Comparison of ENCODE assay signal across 16 cellular contexts in the genomic region with DNA sequence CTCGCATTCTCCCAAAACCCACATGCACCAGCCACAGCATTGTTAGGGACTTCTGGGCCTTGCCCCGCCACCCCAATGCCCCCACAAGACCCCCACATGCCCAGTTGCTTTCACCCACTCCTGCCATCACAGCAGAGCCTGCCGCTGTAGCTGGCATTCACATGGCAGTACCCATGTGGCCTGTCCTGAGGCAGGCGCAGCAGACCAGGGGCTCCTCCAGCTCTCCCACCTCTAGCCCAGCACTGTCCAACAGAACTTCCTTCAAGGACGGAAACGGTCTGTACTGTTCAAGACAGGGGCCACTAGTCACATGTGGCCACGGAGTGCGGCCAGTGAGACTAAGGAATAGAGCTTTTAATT. TPM values are rescaled to one million over a fixed set of nuclear protein-coding genes. Genes with fewer than 3 reads are reported as not detected.
DNase-seq lines count a peak whose midpoint lies in the region; ATAC-seq and TF ChIP-seq lines count a peak whose summit lies in the region.
"Had no signal": no experiment of that assay in that cellular context is flagged by ENCODE, and none has a peak within 500 bp of the region (broad histone marks: within the 10 kb centered on the region; RNA-seq: fewer than 3 reads in every experiment).

No MANE protein-coding gene starts in this region.

- peaks cover 0 to 1% (median 0%) of the 10 kb centered on the region in 7 donors for H3K9me3 Mint-ChIP-seq in CD4-positive, CD25-positive, alpha-beta regulatory T cell
- no peaks in the 10 kb centered on the region for H3K9me3 Mint-ChIP-seq in stimulated activated memory B cell treated with anti-CD40 and anti-IgM and Interleukin-4, amounts not matched to agents 10 μg/mL and 1 μg/mL and 100 μg/mL, for 72 hours

- H3K36me3 Mint-ChIP-seq in CD4-positive, CD25-positive, alpha-beta regulatory T cell: peaks cover 18% of the 10 kb centered on the region
- no peaks in the 10 kb centered on the region for H3K36me3 Mint-ChIP-seq in T-helper 17 cell (ENCODE audit: low read depth)
- H3K36me3 Mint-ChIP-seq in stimulated activated memory B cell treated with anti-CD40 and anti-IgM and Interleukin-4, amounts not matched to agents 10 μg/mL and 1 μg/mL and 100 μg/mL, for 72 hours: peaks cover 7% of the 10 kb centered on the region

- TF ChIP-seq CTCF in left lung (IDR thresholded peaks at IDR 0.05): no peak

- peaks cover 30% of the 10 kb centered on the region for H3K4me1 ChIP-seq in CD4-positive, CD25-positive, alpha-beta regulatory T cell (ENCODE audit: control insufficient read depth, insufficient read depth, low read length, poor library complexity, severe bottlenecking)
- peaks cover 56 to 86% of the 10 kb centered on the region in 2 donors for H3K4me1 ChIP-seq in left lung

- peaks cover 10 to 65% (median 32%) of the 10 kb centered on the region in 4 donors for H3K4me1 Mint-ChIP-seq in CD4-positive, CD25-positive, alpha-beta regulatory T cell
- H3K4me1 Mint-ChIP-seq in T-helper 17 cell: peaks cover 45% of the 10 kb centered on the region
- peaks cover 49% of the 10 kb centered on the region for H3K4me1 Mint-ChIP-seq in stimulated activated memory B cell treated with anti-CD40 and anti-IgM and Interleukin-4, amounts not matched to agents 10 μg/mL and 1 μg/mL and 100 μg/mL, for 72 hours

- no peaks in the 10 kb centered on the region for H3K9me3 ChIP-seq in CD4-positive, CD25-positive, alpha-beta regulatory T cell (ENCODE audit: control insufficient read depth in 2 of 2, low read length in 2 of 2)
- H3K9me3 ChIP-seq in T-helper 17 cell (ENCODE audit: control insufficient read depth, low read length, poor library complexity, severe bottlenecking): no peaks in the 10 kb centered on the region
- H3K9me3 ChIP-seq in left lung: no peaks in the 10 kb centered on the region
- H3K9me3 ChIP-seq: BE2C, testis had no signal

- H3K27ac Mint-ChIP-seq in CD4-positive, CD25-positive, alpha-beta regulatory T cell: peak overlapping the region in 2 of 3 donors; percentile 25 to 64
- H3K27ac Mint-ChIP-seq in T-helper 17 cell: peak overlapping the region; percentile 99
- H3K27ac Mint-ChIP-seq in stimulated activated memory B cell treated with anti-CD40 and anti-IgM and Interleukin-4, amounts not matched to agents 10 μg/mL and 1 μg/mL and 100 μg/mL, for 72 hours: peak overlapping the region; percentile 30

- no peaks in the 10 kb centered on the region for H3K27me3 ChIP-seq in CD4-positive, CD25-positive, alpha-beta regulatory T cell (ENCODE audit: control insufficient read depth, insufficient read depth, low read length)
- H3K27me3 ChIP-seq in left lung: no peaks in the 10 kb centered on the region
- no peaks in the 10 kb centered on the region for H3K27me3 ChIP-seq in H7 (ENCODE audit: control insufficient read depth, insufficient read depth, low read length)
- H3K27me3 ChIP-seq: BE2C, testis had no signal

- intact Hi-C loops in left lung (cut with DNase I): no loop called here

- peaks cover 38% of the 10 kb centered on the region for H3K36me3 ChIP-seq in CD4-positive, CD25-positive, alpha-beta regulatory T cell (ENCODE audit: control insufficient read depth, insufficient read depth, low read length)
- peaks cover 0 to 43% of the 10 kb centered on the region in 2 donors for H3K36me3 ChIP-seq in left lung
- peaks cover 16% of the 10 kb centered on the region for H3K36me3 ChIP-seq in H7 (replicated peaks; ENCODE audit: control insufficient read depth, insufficient read depth, low read length)

- ATAC-seq in CD4-positive, CD25-positive, alpha-beta regulatory T cell (ENCODE audit: low read depth in 2 of 2): no peak
- ATAC-seq in T-helper 17 cell (no peak), left lung (no peak), GM21447 (IDR thresholded peaks at IDR 0.05; ENCODE audit: unreplicated experiment) (no peak)
- no peak for ATAC-seq in stimulated activated memory B cell treated with anti-CD40 and anti-IgM and Interleukin-4, amounts not matched to agents 10 μg/mL and 1 μg/mL and 100 μg/mL, for 72 hours
- ATAC-seq: HCT116, right cardiac atrium, Right ventricle myocardium inferior had no signal

- no peak overlapping the region for H3K4me3 Mint-ChIP-seq in CD4-positive, CD25-positive, alpha-beta regulatory T cell
- H3K4me3 Mint-ChIP-seq in T-helper 17 cell: no peak overlapping the region
- no peak overlapping the region for H3K4me3 Mint-ChIP-seq in stimulated activated memory B cell treated with anti-CD40 and anti-IgM and Interleukin-4, amounts not matched to agents 10 μg/mL and 1 μg/mL and 100 μg/mL, for 72 hours

- H3K27ac ChIP-seq in CD4-positive, CD25-positive, alpha-beta regulatory T cell (ENCODE audit: insufficient read depth, low read length, poor library complexity, severe bottlenecking): peak overlapping the region; percentile 8
- peak overlapping the region; percentile 69 to 86 for H3K27ac ChIP-seq in left lung
- H3K27ac ChIP-seq: testis had no signal

- H3K27me3 Mint-ChIP-seq in CD4-positive, CD25-positive, alpha-beta regulatory T cell: no peaks in the 10 kb centered on the region
- H3K27me3 Mint-ChIP-seq in T-helper 17 cell: no peaks in the 10 kb centered on the region
- H3K27me3 Mint-ChIP-seq in stimulated activated memory B cell treated with anti-CD40 and anti-IgM and Interleukin-4, amounts not matched to agents 10 μg/mL and 1 μg/mL and 100 μg/mL, for 72 hours: no peaks in the 10 kb centered on the region

- DNase-seq in CD4-positive, CD25-positive, alpha-beta regulatory T cell: no peak
- no peak for DNase-seq in T-helper 17 cell
- no peak for DNase-seq in left lung
- no peak for DNase-seq in H7
- no peak for DNase-seq in NCI-H2171 treated with DMSO at 0.1 percent for 48 hours (lab: John Stamatoyannopoulos, UW)
- no peak for DNase-seq in stimulated activated CD4-positive, alpha-beta T cell treated with anti-CD3 and anti-CD28 coated beads, Interleukin-2, amount 100 ng/mL, for 24 hours
- DNase-seq: BE2C; effector CD4-positive, alpha-beta T cell; hippocampal formation; NCI-H345; testis had no signal

- H3K4me3 ChIP-seq in CD4-positive, CD25-positive, alpha-beta regulatory T cell (ENCODE audit: low read depth, low read length): no peak overlapping the region
- H3K4me3 ChIP-seq in left lung: no peak overlapping the region
- no peak overlapping the region for H3K4me3 ChIP-seq in H7 (ENCODE audit: insufficient read depth, low read depth, low read length)
- H3K4me3 ChIP-seq: testis had no signal

RNA-seq across cellular contexts. Expression of gene ANP32A, which starts 32.5 kb away (rescaled TPM):
- 89.4 TPM for total RNA-seq in CD4-positive, CD25-positive, alpha-beta regulatory T cell
- polyA plus RNA-seq in CD4-positive, CD25-positive, alpha-beta regulatory T cell: 100 to 1,000 TPM in 1 of 4 donors, 10 to 100 TPM in 3; 71.4 to 104 (median 88.0) TPM
- 10 to 100 TPM; 78.7 to 83.3 TPM for total RNA-seq in T-helper 17 cell
- 100 to 1,000 TPM; 111 to 127 TPM for total RNA-seq in left lung
- 107 and 138 TPM in 2 replicates for total RNA-seq in H7 (2014; rRNA removed; shearing (Covaris generic))

Comparison
In these comparisons a context has a peak if more than half of its experiments do, and no peak if none do; other contexts are left out.
1. H3K27ac Mint-ChIP-seq: peak in every context shown above with its lines; median percentile 99 in T-helper 17 cell; 44 in CD4-positive, CD25-positive, alpha-beta regulatory T cell; 30 in stimulated activated memory B cell treated with anti-CD40 and anti-IgM and Interleukin-4, amounts not matched to agents 10 μg/mL and 1 μg/mL and 100 μg/mL, for 72 hours.